Comparison of ENCODE assay signal across 24 cellular contexts in the genomic region with DNA sequence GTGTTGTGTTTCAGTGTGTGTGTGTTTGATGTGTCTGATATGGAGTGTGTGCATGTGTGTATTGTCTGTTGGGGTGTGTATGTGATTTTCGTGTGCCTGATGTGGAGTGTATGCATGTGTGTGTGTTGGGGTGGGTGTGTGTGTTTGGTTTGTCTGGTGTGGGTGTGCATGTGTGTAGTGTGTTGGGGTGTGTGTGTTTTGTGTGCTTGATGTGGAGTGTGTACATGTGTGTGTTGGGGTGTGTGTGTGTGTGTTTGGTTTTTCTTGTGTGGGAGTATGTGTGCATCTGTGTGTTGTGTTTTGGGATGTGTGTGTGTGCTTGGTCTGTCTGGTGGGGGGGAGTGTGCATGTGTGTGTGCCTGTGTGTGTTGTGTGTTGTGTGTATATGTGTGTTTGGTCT.
"Had no signal": no experiment of that assay in that cellular context is flagged by ENCODE, and none has a peak within 500 bp of the region (broad histone marks: within the 10 kb centered on the region; RNA-seq: fewer than 3 reads in every experiment).

No MANE protein-coding gene starts in this region.

- DNase-seq: activated CD4-positive, alpha-beta memory T cell treated with anti-CD3 and anti-CD28 coated beads, Interleukin-2, amount 10 ng/mL, durations not matched to agents 7 days and 5 days; activated CD4-positive, alpha-beta T cell treated with anti-CD3 and anti-CD28 coated beads, Interleukin-2, amount 50 U/mL, for 1 hour; activated CD4-positive, CD25-positive, alpha-beta regulatory T cell; activated gamma-delta T cell treated with Interleukin-2 at 50 U/mL for 16 hours; activated naive CD4-positive, alpha-beta T cell treated with anti-CD3 and anti-CD28 coated beads, Interleukin-2, amount 10 ng/mL, durations not matched to agents 7 days and 5 days; activated naive CD8-positive, alpha-beta T cell treated with anti-CD3 and anti-CD28 coated beads for 36 hours; activated T-cell treated with anti-CD3 and anti-CD28 coated beads for 4 hours; activated T-cell treated with anti-CD3 and anti-CD28 coated beads, Interleukin-2, amount 50 U/mL, for 48 hours; brain microvascular endothelial cell; cerebellar nuclear complex; NCI-H1105; NCI-H1436; NCI-H1694 treated with DMSO at 0.1 percent for 48 hours; NCI-H2029 treated with DMSO at 0.1 percent for 48 hours; NCI-H345; NCI-H510A; NCI-H526 treated with DMSO at 0.1 percent for 48 hours; NCI-H82; SIG-M5; T-helper 17 cell; T1000 had no signal

- H3K36me3 ChIP-seq: brain microvascular endothelial cell had no signal

- H3K27me3 ChIP-seq: brain microvascular endothelial cell had no signal

- FAIRE-seq: colon, TTC549 had no signal

- ATAC-seq: T-helper 17 cell had no signal

- H3K27ac ChIP-seq: brain microvascular endothelial cell, VCaP had no signal
